Comparison of ENCODE assay signal across 9 cellular contexts in the genomic region with DNA sequence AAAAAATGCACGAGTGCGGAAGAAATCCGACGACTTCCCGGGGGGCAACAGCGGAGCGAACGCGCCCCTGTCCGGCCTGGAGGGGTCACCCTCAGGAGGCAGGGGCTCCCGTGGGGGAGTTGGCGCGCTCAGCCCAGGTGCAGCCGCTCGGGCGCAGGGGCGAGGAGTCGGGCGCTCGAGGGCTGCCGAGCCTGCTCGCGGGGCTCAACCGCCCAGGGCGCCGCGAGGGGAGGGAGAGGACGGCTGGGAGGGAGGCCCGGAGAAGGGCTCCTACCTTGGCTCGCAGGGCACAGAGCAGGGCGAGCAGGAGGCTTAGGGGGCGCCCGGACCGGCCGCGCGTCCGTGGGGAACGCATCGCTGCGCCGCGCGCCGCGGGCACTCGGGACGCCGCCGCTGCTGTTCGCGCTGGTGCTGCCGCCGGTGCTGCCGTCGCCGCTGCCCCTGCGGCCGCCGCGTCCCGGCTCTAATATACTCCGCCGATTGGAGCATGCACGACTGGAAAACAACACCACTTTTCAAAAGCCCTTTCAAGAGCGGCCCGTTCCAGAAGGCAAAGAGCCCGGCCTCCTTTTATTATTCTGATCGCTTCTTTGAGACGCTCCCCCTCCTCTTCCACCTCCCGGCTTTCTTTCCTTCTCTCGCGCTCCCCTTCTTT. TPM values are rescaled to one million over a fixed set of nuclear protein-coding genes. Genes with fewer than 3 reads are reported as not detected.
DNase-seq lines count a peak whose midpoint lies in the region; ATAC-seq and TF ChIP-seq lines count a peak whose summit lies in the region.
"Had no signal": no experiment of that assay in that cellular context is flagged by ENCODE, and none has a peak within 500 bp of the region (broad histone marks: within the 10 kb centered on the region; RNA-seq: fewer than 3 reads in every experiment).

No MANE protein-coding gene starts in this region.

- no peaks in the 10 kb centered on the region for H3K36me3 Mint-ChIP-seq in activated naive CD8-positive, alpha-beta T cell treated with anti-CD3 and anti-CD28 coated beads, Interleukin-2, amount 50 U/mL, for 24 hours (ENCODE audit: low read depth)

- H3K4me1 Mint-ChIP-seq in activated naive CD8-positive, alpha-beta T cell treated with anti-CD3 and anti-CD28 coated beads, Interleukin-2, amount 50 U/mL, for 24 hours = peaks cover 34% of the 10 kb centered on the region

- ATAC-seq in activated naive CD8-positive, alpha-beta T cell treated with anti-CD3 and anti-CD28 coated beads, Interleukin-2, amount 50 U/mL, for 24 hours = no peak
- ATAC-seq in heart left ventricle (peak in 1 of 4 donors; percentile 10), GM18498 (IDR thresholded peaks at IDR 0.05; ENCODE audit: unreplicated experiment) (no peak), HG03571 (IDR thresholded peaks at IDR 0.05; ENCODE audit: unreplicated experiment) (no peak)

- peak in 1 of 12 donors; percentile 13 for TF ChIP-seq CTCF in heart left ventricle (IDR thresholded peaks at IDR 0.05)

- peaks cover 0 to 22% (median 9%) of the 10 kb centered on the region in 9 donors for H3K36me3 ChIP-seq in heart left ventricle

- H3K27ac ChIP-seq in heart left ventricle = peak overlapping the region; percentile 91 to 99 (median 98)

- no peaks in the 10 kb centered on the region for H3K27me3 ChIP-seq in heart left ventricle

- WGBS in heart left ventricle, 4 donors = 0 to 1% (median 1%) methylated on average over 29 to 73 of the region's 73 CpGs

- peaks cover 0 to 35% (median 20%) of the 10 kb centered on the region in 12 donors for H3K4me1 ChIP-seq in heart left ventricle

- peak; percentile 73 for DNase-seq in NCI-H82 (lab: John Stamatoyannopoulos, UW)
- DNase-seq in NCI-H82 treated with DMSO at 0.1 percent for 48 hours (lab: John Stamatoyannopoulos, UW; ENCODE audit: unreplicated experiment) = no peak
- DNase-seq in NCI-H2196 (lab: John Stamatoyannopoulos, UW; ENCODE audit: unreplicated experiment) = peak; percentile 45
- peak; percentile 13 for DNase-seq in activated naive CD8-positive, alpha-beta T cell treated with anti-CD3 and anti-CD28 coated beads, Interleukin-2, amount 50 U/mL, for 24 hours
- peak in 4 of 5 donors; percentile 23 to 77 (median 45) for DNase-seq in heart left ventricle
- DNase-seq in posterior cingulate gyrus = peak in 7 of 10 donors; percentile 24 to 91 (median 41)
- DNase-seq: DND-41 had no signal

- peak overlapping the region; percentile 73 to 98 (median 91) for H3K4me3 ChIP-seq in heart left ventricle

- H3K27me3 Mint-ChIP-seq in activated naive CD8-positive, alpha-beta T cell treated with anti-CD3 and anti-CD28 coated beads, Interleukin-2, amount 50 U/mL, for 24 hours = peaks cover 74% of the 10 kb centered on the region

- intact Hi-C loops in heart left ventricle (cut with DNase I) = loop anchor here (2.0 to 10.0 kb wide), 24 partner anchors 21 to 871 kb away; no protein-coding TSS in a partner anchor
- intact Hi-C loops in posterior cingulate gyrus (cut with DNase I) = loop anchor here (2.0 to 10.0 kb wide), 2 partner anchors 239 to 871 kb away; a partner anchor contains a TSS

- peak overlapping the region; percentile 78 for H3K4me3 Mint-ChIP-seq in activated naive CD8-positive, alpha-beta T cell treated with anti-CD3 and anti-CD28 coated beads, Interleukin-2, amount 50 U/mL, for 24 hours

- H3K9me3 Mint-ChIP-seq in activated naive CD8-positive, alpha-beta T cell treated with anti-CD3 and anti-CD28 coated beads, Interleukin-2, amount 50 U/mL, for 24 hours = no peaks in the 10 kb centered on the region

- H3K27ac Mint-ChIP-seq in activated naive CD8-positive, alpha-beta T cell treated with anti-CD3 and anti-CD28 coated beads, Interleukin-2, amount 50 U/mL, for 24 hours = no peak overlapping the region

- H3K9me3 ChIP-seq in heart left ventricle = no peaks in the 10 kb centered on the region

- no peak for TF ChIP-seq POLR2A in heart left ventricle (IDR thresholded peaks at IDR 0.05)

RNA-seq across cellular contexts. Expression of a gene that starts 0.5 kb away (rescaled TPM):
- total RNA-seq in heart left ventricle = 10 to 100 TPM; 20.9 to 42.6 (median 29.6) TPM
- polyA plus RNA-seq in heart left ventricle = 10 to 100 TPM; 12.5 to 12.7 TPM
